17 cellular contexts compared by ENCODE assay signal in genomic region chr17:57905875-57906455, GRCh38. TPM values are rescaled to one million over a fixed set of nuclear protein-coding genes. Genes with fewer than 3 reads are reported as not detected.
DNase-seq lines count a peak whose midpoint lies in the region; ATAC-seq and TF ChIP-seq lines count a peak whose summit lies in the region.
"Had no signal": no experiment of that assay in that cellular context is flagged by ENCODE, and none has a peak within 500 bp of the region (broad histone marks: within the 10 kb centered on the region; RNA-seq: fewer than 3 reads in every experiment).

No MANE protein-coding gene starts in this region.

- H3K36me3 ChIP-seq in gastroesophageal sphincter = no peaks in the 10 kb centered on the region
- H3K36me3 ChIP-seq: right atrium auricular region, uterus had no signal

- H3K36me3 Mint-ChIP-seq in stimulated activated naive B cell treated with anti-CD40 and anti-IgM and Interleukin-4, amounts not matched to agents 10 μg/mL and 1 μg/mL and 100 μg/mL, for 72 hours = no peaks in the 10 kb centered on the region

- DNase-seq in COR-L47 (lab: John Stamatoyannopoulos, UW) = peak; percentile 56
- DNase-seq in MV-4-11 (lab: John Stamatoyannopoulos, UW) = peak; percentile 39
- DNase-seq in stimulated activated naive B cell treated with anti-CD40 and anti-IgM and Interleukin-4, amounts not matched to agents 10 μg/mL and 1 μg/mL and 100 μg/mL, for 72 hours = no peak
- no peak for DNase-seq in DMS53 (lab: John Stamatoyannopoulos, UW)
- no peak for DNase-seq in kidney glomerular epithelial cell (lab: John Stamatoyannopoulos, UW)
- DNase-seq in mesenteric fat pad (ENCODE audit: low spot score) = no peak
- DNase-seq in GM19240 (ENCODE audit: insufficient read length, low spot score) = no peak
- DNase-seq: activated CD4-positive, alpha-beta T cell treated with anti-CD3 and anti-CD28 coated beads for 4 hours; central memory CD4-positive, alpha-beta T cell; effector memory CD4-positive, alpha-beta T cell; GDM1; NCI-H1436; stimulated activated naive CD8-positive, alpha-beta T cell treated with anti-CD3 and anti-CD28 coated beads, Interleukin-15, Interleukin-2, amounts not matched to agents 100 U/mL and 50 U/mL, for 24 hours; SW 1271; uterus had no signal

- no peak overlapping the region for H3K4me3 ChIP-seq in gastroesophageal sphincter
- H3K4me3 ChIP-seq: right atrium auricular region, uterus had no signal

- TF ChIP-seq POLR2A in gastroesophageal sphincter (IDR thresholded peaks at IDR 0.05) = no peak

- H3K27ac ChIP-seq in gastroesophageal sphincter = peak overlapping the region in 3 of 4 donors; percentile 87 to 100 (median 100)

- no peaks in the 10 kb centered on the region for H3K9me3 Mint-ChIP-seq in stimulated activated naive B cell treated with anti-CD40 and anti-IgM and Interleukin-4, amounts not matched to agents 10 μg/mL and 1 μg/mL and 100 μg/mL, for 72 hours

- peaks cover 12 to 89% (median 41%) of the 10 kb centered on the region in 3 donors for H3K4me1 ChIP-seq in gastroesophageal sphincter

- no peak for TF ChIP-seq EP300 in gastroesophageal sphincter (IDR thresholded peaks at IDR 0.05)

- H3K27ac Mint-ChIP-seq in stimulated activated naive B cell treated with anti-CD40 and anti-IgM and Interleukin-4, amounts not matched to agents 10 μg/mL and 1 μg/mL and 100 μg/mL, for 72 hours = no peak overlapping the region

- no peak for ATAC-seq in gastroesophageal sphincter
- ATAC-seq in stimulated activated naive B cell treated with anti-CD40 and anti-IgM and Interleukin-4, amounts not matched to agents 10 μg/mL and 1 μg/mL and 100 μg/mL, for 72 hours (replicated peaks) = peak; percentile 32 to 52
- ATAC-seq: stimulated activated naive CD8-positive, alpha-beta T cell treated with anti-CD3 and anti-CD28 coated beads, Interleukin-15, Interleukin-2, amounts not matched to agents 100 U/mL and 50 U/mL, for 24 hours had no signal

- no peaks in the 10 kb centered on the region for H3K9me3 ChIP-seq in gastroesophageal sphincter
- H3K9me3 ChIP-seq: right atrium auricular region, uterus had no signal

- peaks cover 46 to 57% of the 10 kb centered on the region in 2 donors for H3K27me3 Mint-ChIP-seq in stimulated activated naive B cell treated with anti-CD40 and anti-IgM and Interleukin-4, amounts not matched to agents 10 μg/mL and 1 μg/mL and 100 μg/mL, for 72 hours

- no peak for TF ChIP-seq CTCF in gastroesophageal sphincter (IDR thresholded peaks at IDR 0.05)

- peaks cover 33 to 41% of the 10 kb centered on the region in 2 donors for H3K4me1 Mint-ChIP-seq in stimulated activated naive B cell treated with anti-CD40 and anti-IgM and Interleukin-4, amounts not matched to agents 10 μg/mL and 1 μg/mL and 100 μg/mL, for 72 hours

- H3K4me3 Mint-ChIP-seq in stimulated activated naive B cell treated with anti-CD40 and anti-IgM and Interleukin-4, amounts not matched to agents 10 μg/mL and 1 μg/mL and 100 μg/mL, for 72 hours = no peak overlapping the region

- H3K27me3 ChIP-seq in gastroesophageal sphincter = no peaks in the 10 kb centered on the region
- H3K27me3 ChIP-seq: right atrium auricular region, uterus had no signal

RNA-seq across cellular contexts. Expression of gene CUEDC1, which starts 49.2 kb away (rescaled TPM):
- total RNA-seq in gastroesophageal sphincter (10 to 100 TPM; 35.7 to 60.3 (median 45.6) TPM), mesenteric fat pad (34.1 TPM)

RNA-seq across cellular contexts. Expression of gene MRPS23, which starts 56.1 kb away (rescaled TPM):
- total RNA-seq in gastroesophageal sphincter (10 to 100 TPM; 23.0 to 24.8 (median 24.5) TPM), mesenteric fat pad (31.9 TPM)

Comparison
In these comparisons a context has a peak if more than half of its experiments do, and no peak if none do; other contexts are left out.
1. DNase-seq: peak in COR-L47 (single experiment) and MV-4-11 (single experiment); none in stimulated activated naive B cell treated with anti-CD40 and anti-IgM and Interleukin-4, amounts not matched to agents 10 μg/mL and 1 μg/mL and 100 μg/mL, for 72 hours (single experiment), DMS53 (single experiment), kidney glomerular epithelial cell (single experiment), mesenteric fat pad (single experiment) and GM19240 (single experiment).